ENCODE assay signal across 8 cellular contexts in genomic region chr5:116574682-116575634, GRCh38. TPM values are rescaled to one million over a fixed set of nuclear protein-coding genes. Genes with fewer than 3 reads are reported as not detected.
DNase-seq lines count a peak whose midpoint lies in the region; ATAC-seq and TF ChIP-seq lines count a peak whose summit lies in the region.

TSS of gene SEMA6A (minus strand) at chr5:116574823. CDS start at chr5:116504944, 69,879 bp downstream.

- TF ChIP-seq CTCF in HL-60 (IDR thresholded peaks at IDR 0.05; ENCODE audit: insufficient read depth, low read length) (no peak), omental fat pad (IDR thresholded peaks at IDR 0.05) (no peak)

- H3K9ac ChIP-seq in adipocyte (ENCODE audit: low read length): peak within 1 kb of the TSS; percentile 42

- H3K27ac ChIP-seq in HL-60 (replicated peaks): no peak within 1 kb of the TSS
- H3K27ac ChIP-seq in urinary bladder (ENCODE audit: low read depth): no peak within 1 kb of the TSS

- peaks cover 23% of the 10 kb centered on the region for H3K4me1 ChIP-seq in adipocyte (ENCODE audit: control insufficient read depth, insufficient read depth, low read length)
- no peaks in the 10 kb centered on the region for H3K4me1 ChIP-seq in urinary bladder (ENCODE audit: insufficient read depth)

- H3K27me3 ChIP-seq in HL-60 (ENCODE audit: insufficient read depth, poor library complexity, severe bottlenecking) (peaks cover 13% of the 10 kb centered on the region), adipocyte (replicated peaks; ENCODE audit: control insufficient read depth, insufficient read depth, low read length) (peaks cover 49% of the 10 kb centered on the region)

- DNase-seq in DMS153 treated with DMSO at 0.1 percent for 48 hours (lab: John Stamatoyannopoulos, UW; ENCODE audit: unreplicated experiment): peak; percentile 23
- peak; percentile 38 to 69 for DNase-seq in HL-60 (ENCODE audit: low read depth in 1 of 2, low spot score in 1 of 2)
- DNase-seq in NOMO-1 treated with DMSO at 0.1 percent for 48 hours (lab: John Stamatoyannopoulos, UW; ENCODE audit: unreplicated experiment): peak; percentile 55
- peak; percentile 88 for DNase-seq in adipocyte (ENCODE audit: low read depth)
- DNase-seq in cardiac septum (ENCODE audit: low spot score): peak; percentile 95
- peak; percentile 53 for DNase-seq in omental fat pad (ENCODE audit: low spot score)

- H3K4me3 ChIP-seq in HL-60 (replicated peaks; ENCODE audit: insufficient read depth, low read length) (peak within 1 kb of the TSS; percentile 31), adipocyte (ENCODE audit: low read length) (peak within 1 kb of the TSS; percentile 87), urinary bladder (ENCODE audit: low read depth, low read length) (peak within 1 kb of the TSS; percentile 50)

- H3K9me3 ChIP-seq in adipocyte (ENCODE audit: control insufficient read depth, low read length): no peaks in the 10 kb centered on the region

- intact Hi-C loops in cardiac septum (cut with DNase I): loop anchor here (5.0 kb wide), 2 partner anchors 162 to 438 kb away; no protein-coding TSS in a partner anchor

- ATAC-seq in GM21367 (IDR thresholded peaks at IDR 0.05; ENCODE audit: unreplicated experiment): peak; percentile 56
- ATAC-seq in omental fat pad (ENCODE audit: low FRiP score): peak; percentile 82

- under 1% methylated on average over 61 of the region's 61 CpGs for WGBS in urinary bladder

- no peaks in the 10 kb centered on the region for H3K36me3 ChIP-seq in adipocyte (ENCODE audit: control insufficient read depth, insufficient read depth, low read length, severe bottlenecking)
- H3K36me3 ChIP-seq in urinary bladder (ENCODE audit: insufficient read depth): no peaks in the 10 kb centered on the region

RNA-seq across cellular contexts. Expression of gene SEMA6A, which starts in this region (rescaled TPM):
- 4.5 TPM for total RNA-seq in cardiac septum
- 10 to 100 TPM; 21.3 to 70.3 (median 40.9) TPM for total RNA-seq in omental fat pad
- total RNA-seq in urinary bladder: 54.0 TPM
- polyA plus RNA-seq in urinary bladder: 6.6 TPM

Comparison
In these comparisons a context has a peak if more than half of its experiments do, and no peak if none do; other contexts are left out.
1. DNase-seq: peak in every context shown above with its lines; median percentile 95 in cardiac septum; 88 in adipocyte; 55 in NOMO-1 treated with DMSO at 0.1 percent for 48 hours; 54 in HL-60; 53 in omental fat pad; 23 in DMS153 treated with DMSO at 0.1 percent for 48 hours.
2. H3K4me3 ChIP-seq: peak in every context shown above with its lines; median percentile 87 in adipocyte; 50 in urinary bladder; 31 in HL-60.